11 cellular contexts compared by ENCODE assay signal in genomic region chr2:241111443-241111810, GRCh38. TPM values are rescaled to one million over a fixed set of nuclear protein-coding genes. Genes with fewer than 3 reads are reported as not detected.
DNase-seq lines count a peak whose midpoint lies in the region; ATAC-seq lines count a peak whose summit lies in the region.
"Had no signal": no experiment of that assay in that cellular context is flagged by ENCODE, and none has a peak within 500 bp of the region (broad histone marks: within the 10 kb centered on the region; RNA-seq: fewer than 3 reads in every experiment).

No MANE protein-coding gene starts in this region.

- no peak for DNase-seq in effector memory CD8-positive, alpha-beta T cell
- DNase-seq in SJCRH30, result no peak
- DNase-seq in NCI-H187 (lab: John Stamatoyannopoulos, UW), result no peak
- no peak for DNase-seq in HT-29 (ENCODE audit: low spot score)
- DNase-seq: NCI-H526 had no signal

- H3K4me3 Mint-ChIP-seq in effector memory CD8-positive, alpha-beta T cell, result peak overlapping the region; percentile 81

- H3K4me3 ChIP-seq in GM08714 (ENCODE audit: low read length) (peak overlapping the region; percentile 21; the same call in 1 of the 2 replicates), SJCRH30 (no peak overlapping the region)

- no peaks in the 10 kb centered on the region for H3K9me3 ChIP-seq in SJCRH30 (replicated peaks)
- H3K9me3 ChIP-seq: neutrophil had no signal

- peak overlapping the region; percentile 55 to 94 for H3K27ac Mint-ChIP-seq in effector memory CD8-positive, alpha-beta T cell

- no peak overlapping the region for H3K27ac ChIP-seq in SJCRH30
- H3K27ac ChIP-seq: epithelial cell of prostate, neutrophil had no signal

- peaks cover 25 to 47% of the 10 kb centered on the region in 2 donors for H3K4me1 Mint-ChIP-seq in effector memory CD8-positive, alpha-beta T cell (ENCODE audit: low read depth in 2 of 2)

- no peaks in the 10 kb centered on the region for H3K27me3 Mint-ChIP-seq in effector memory CD8-positive, alpha-beta T cell

- peaks cover 2% of the 10 kb centered on the region; the same call in 1 of the 2 replicates for H3K36me3 ChIP-seq in SJCRH30

- H3K27me3 ChIP-seq in SJCRH30, result no peaks in the 10 kb centered on the region
- H3K27me3 ChIP-seq: neutrophil had no signal

- no peaks in the 10 kb centered on the region for H3K9me3 Mint-ChIP-seq in effector memory CD8-positive, alpha-beta T cell

- ATAC-seq in GM19351 (IDR thresholded peaks at IDR 0.05; ENCODE audit: unreplicated experiment) (peak; percentile 42), HG03571 (IDR thresholded peaks at IDR 0.05; ENCODE audit: unreplicated experiment) (peak; percentile 36), GM19035 (IDR thresholded peaks at IDR 0.05; ENCODE audit: unreplicated experiment) (no peak)
- peak; percentile 47 for ATAC-seq in effector memory CD8-positive, alpha-beta T cell (replicated peaks)

- H3K4me1 ChIP-seq in SJCRH30, result no peaks in the 10 kb centered on the region

- peaks cover 4% of the 10 kb centered on the region for H3K36me3 Mint-ChIP-seq in effector memory CD8-positive, alpha-beta T cell (ENCODE audit: insufficient read depth)

RNA-seq across cellular contexts. Expression of gene MTERF4, which starts 9.3 kb away (rescaled TPM):
- total RNA-seq in SJCRH30 (2014; rRNA removed; shearing (Covaris generic)), result 44.7 and 49.0 TPM in 2 replicates
- total RNA-seq in HT-29 (2014; rRNA removed; shearing (Covaris generic)), result 29.0 and 29.8 TPM in 2 replicates

RNA-seq across cellular contexts. Expression of gene PASK, which starts 37.8 kb away (rescaled TPM):
- 20.4 and 23.3 TPM in 2 replicates for total RNA-seq in SJCRH30 (2014; rRNA removed; shearing (Covaris generic))
- total RNA-seq in HT-29 (2014; rRNA removed; shearing (Covaris generic)), result 13.4 and 15.9 TPM in 2 replicates

RNA-seq across cellular contexts. Expression of gene PPP1R7, which starts 38.8 kb away (rescaled TPM):
- total RNA-seq in SJCRH30 (2014; rRNA removed; shearing (Covaris generic)), result 72.8 and 78.6 TPM in 2 replicates
- 45.6 and 69.6 TPM in 2 replicates for total RNA-seq in HT-29 (2014; rRNA removed; shearing (Covaris generic))
